ENCODE assay signal across 9 cellular contexts in genomic region chr3:179956416-179956830, GRCh38.
DNase-seq lines count a peak whose midpoint lies in the region; ATAC-seq and TF ChIP-seq lines count a peak whose summit lies in the region.
"Had no signal": no experiment of that assay in that cellular context is flagged by ENCODE, and none has a peak within 500 bp of the region (broad histone marks: within the 10 kb centered on the region; RNA-seq: fewer than 3 reads in every experiment).

No MANE protein-coding gene starts in this region.

- DNase-seq in H4 (ENCODE audit: low spot score) = peak; percentile 77
- DNase-seq in HT1080 (ENCODE audit: low read depth) = peak; percentile 23
- DNase-seq in astrocyte of the spinal cord (ENCODE audit: low read depth, low spot score) = peak; percentile 12
- DNase-seq in SKM-1 treated with dmso at 0.1 percent for 144 hours (lab: John Stamatoyannopoulos, UW; ENCODE audit: unreplicated experiment) = no peak
- no peak for DNase-seq in gastrocnemius medialis
- no peak for DNase-seq in right atrium auricular region (ENCODE audit: low spot score)
- DNase-seq in left cardiac atrium = no peak

- H3K36me3 ChIP-seq in gastrocnemius medialis (no peaks in the 10 kb centered on the region), right atrium auricular region (no peaks in the 10 kb centered on the region)
- H3K36me3 ChIP-seq: breast epithelium had no signal

- intact Hi-C loops in gastrocnemius medialis (cut with DNase I; ENCODE audit: low total_unique reads) = no loop called here
- intact Hi-C loops in left cardiac atrium (cut with DNase I) = no loop called here

- in situ Hi-C loops in astrocyte of the spinal cord (cut with HindIII; ENCODE audit: low sequenced_read_pairs) = no loop called here
- in situ Hi-C loops in gastrocnemius medialis (cut with MboI; ENCODE audit: low sequenced_read_pairs in 4 of 4) = no loop called here

- TF ChIP-seq CTCF in astrocyte of the spinal cord (IDR thresholded peaks at IDR 0.05; ENCODE audit: low read depth, low read length) = no peak
- no peak for TF ChIP-seq CTCF in gastrocnemius medialis (IDR thresholded peaks at IDR 0.05 in 4 of 5, conservative IDR thresholded peaks at IDR 0.05 in 1 of 5)
- no peak for TF ChIP-seq CTCF in right atrium auricular region (IDR thresholded peaks at IDR 0.05)

- no peak for TF ChIP-seq POLR2A in gastrocnemius medialis (IDR thresholded peaks at IDR 0.05)

- H3K4me1 ChIP-seq in gastrocnemius medialis (no peaks in the 10 kb centered on the region), right atrium auricular region (no peaks in the 10 kb centered on the region)
- H3K4me1 ChIP-seq: breast epithelium had no signal

- H3K27ac ChIP-seq in gastrocnemius medialis (no peak overlapping the region), right atrium auricular region (no peak overlapping the region)
- H3K27ac ChIP-seq: breast epithelium had no signal

- ATAC-seq in GM18870 (IDR thresholded peaks at IDR 0.05; ENCODE audit: unreplicated experiment) (peak; percentile 94), gastrocnemius medialis (no peak), left cardiac atrium (no peak)

- H3K27me3 ChIP-seq in gastrocnemius medialis = no peaks in the 10 kb centered on the region
- no peaks in the 10 kb centered on the region for H3K27me3 ChIP-seq in right atrium auricular region
- H3K27me3 ChIP-seq: breast epithelium had no signal

- H3K9me3 ChIP-seq in gastrocnemius medialis = no peaks in the 10 kb centered on the region
- H3K9me3 ChIP-seq in right atrium auricular region = no peaks in the 10 kb centered on the region
- H3K9me3 ChIP-seq: breast epithelium had no signal

- no peak overlapping the region for H3K4me3 ChIP-seq in astrocyte of the spinal cord (ENCODE audit: low read depth, low read length)
- H3K4me3 ChIP-seq in gastrocnemius medialis = no peak overlapping the region
- no peak overlapping the region for H3K4me3 ChIP-seq in right atrium auricular region
- H3K4me3 ChIP-seq: breast epithelium had no signal

Comparison
In these comparisons a context has a peak if more than half of its experiments do, and no peak if none do; other contexts are left out.
1. DNase-seq: peak in H4 (single experiment), HT1080 (single experiment) and astrocyte of the spinal cord (single experiment); none in SKM-1 treated with dmso at 0.1 percent for 144 hours (single experiment), gastrocnemius medialis (0 of 2), right atrium auricular region (single experiment) and left cardiac atrium (single experiment).